In genomic region chr5:9361835-9362234, GRCh38 we compare ENCODE assay signal across 8 cellular contexts.
DNase-seq lines count a peak whose midpoint lies in the region; ATAC-seq and TF ChIP-seq lines count a peak whose summit lies in the region.

No MANE protein-coding gene starts in this region.

- H3K9me3 ChIP-seq in DND-41 (ENCODE audit: insufficient read depth, low read length, severe bottlenecking), result no peaks in the 10 kb centered on the region

- no peaks in the 10 kb centered on the region for H3K36me3 ChIP-seq in DND-41 (ENCODE audit: insufficient read depth, low read length)

- no peaks in the 10 kb centered on the region for H4K20me1 ChIP-seq in DND-41 (ENCODE audit: insufficient read depth, low read length)

- peak; percentile 65 for ATAC-seq in DND-41 (ENCODE audit: insufficient read depth, low read depth)
- peak; percentile 50 for ATAC-seq in GM19351 (IDR thresholded peaks at IDR 0.05; ENCODE audit: unreplicated experiment)
- peak; percentile 64 for ATAC-seq in HG03196 (IDR thresholded peaks at IDR 0.05; ENCODE audit: unreplicated experiment)
- ATAC-seq in stimulated activated naive CD8-positive, alpha-beta T cell treated with anti-CD3 and anti-CD28 coated beads, Interleukin-15, Interleukin-2, amounts not matched to agents 100 U/mL and 50 U/mL, for 24 hours, result no peak

- H3K4me3 ChIP-seq in DND-41 (ENCODE audit: low read depth in 1 of 2, low read length in 2 of 2), result no peak overlapping the region

- peak; percentile 43 for DNase-seq in DND-41
- DNase-seq in NOMO-1 (lab: John Stamatoyannopoulos, UW; ENCODE audit: unreplicated experiment in 2 of 2), result peak; percentile 35 to 42
- peak; percentile 77 for DNase-seq in amniotic epithelial cell (ENCODE audit: low read depth)
- DNase-seq in inferior parietal cortex (ENCODE audit: extremely low spot score), result peak; percentile 75
- DNase-seq in stimulated activated naive CD8-positive, alpha-beta T cell treated with anti-CD3 and anti-CD28 coated beads, Interleukin-15, Interleukin-2, amounts not matched to agents 100 U/mL and 50 U/mL, for 24 hours, result peak; percentile 15
- DNase-seq in hepatic stellate cell (ENCODE audit: low spot score), result no peak

- H3K9ac ChIP-seq in DND-41 (ENCODE audit: low read depth, low read length), result no peak overlapping the region

- no peaks in the 10 kb centered on the region for H3K79me2 ChIP-seq in DND-41 (ENCODE audit: insufficient read depth, low read length)

- H3K4me1 ChIP-seq in DND-41 (ENCODE audit: insufficient read depth, low read length), result no peaks in the 10 kb centered on the region

- peak; percentile 80 for TF ChIP-seq CTCF in DND-41 (IDR thresholded peaks at IDR 0.05; ENCODE audit: borderline replicate concordance, extremely low read depth, low read length, poor library complexity, severe bottlenecking)

- H3K27ac ChIP-seq in DND-41 (ENCODE audit: low read length), result no peak overlapping the region

- no peak overlapping the region for H3K4me2 ChIP-seq in DND-41 (ENCODE audit: insufficient read depth, low read length)

- H2AFZ ChIP-seq in DND-41 (ENCODE audit: low read depth, low read length), result no peak overlapping the region

- H3K27me3 ChIP-seq in DND-41 (ENCODE audit: insufficient read depth, low read length, poor library complexity), result no peaks in the 10 kb centered on the region
